8 cellular contexts compared by ENCODE assay signal in the genomic region with DNA sequence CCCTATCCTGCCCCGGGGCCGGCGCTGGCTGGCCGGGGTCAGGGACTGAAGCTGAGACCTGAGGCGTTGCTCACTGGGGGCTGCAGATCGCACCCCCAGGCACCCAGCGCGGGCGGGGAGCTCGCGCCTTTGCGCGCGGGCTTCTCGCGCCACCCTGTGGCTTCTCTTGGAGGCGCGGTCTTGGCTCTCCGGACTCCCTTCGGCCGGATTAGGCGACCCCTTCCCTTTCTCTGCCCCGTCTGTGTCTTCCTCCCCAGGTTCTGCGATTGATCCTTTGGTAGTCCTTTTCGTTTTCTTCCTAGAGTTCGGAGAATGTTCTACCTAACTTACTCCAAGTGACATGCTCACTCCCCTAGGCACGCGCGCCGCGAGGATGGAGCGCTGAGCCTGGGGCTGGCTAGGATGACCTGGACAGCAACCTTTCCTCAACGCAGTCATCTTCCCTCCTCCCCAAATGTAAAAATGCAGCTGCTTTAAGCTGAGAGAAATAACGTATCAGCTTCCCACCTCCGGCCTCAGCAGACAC. TPM values are rescaled to one million over a fixed set of nuclear protein-coding genes. Genes with fewer than 3 reads are reported as not detected.
DNase-seq lines count a peak whose midpoint lies in the region; ATAC-seq and TF ChIP-seq lines count a peak whose summit lies in the region.

No MANE protein-coding gene starts in this region.

- no peak overlapping the region for H3K9ac ChIP-seq in iPS-15b (ENCODE audit: low read depth, low read length)
- H3K9ac ChIP-seq in skeletal muscle satellite cell (ENCODE audit: low read depth, low read length), result no peak overlapping the region

- peaks cover 43% of the 10 kb centered on the region for H3K27me3 Mint-ChIP-seq in T-helper 1 cell treated with Interleukin-12 subunit alpha and Interleukin-12 subunit beta and Interleukin-4 antibody, amounts not matched to agents 30 μg/mL and 1 μg/mL, for 36 hours (ENCODE audit: low read depth)

- peak; percentile 74 for DNase-seq in astrocyte of the hippocampus (ENCODE audit: low read depth, low spot score)

- peaks cover 9% of the 10 kb centered on the region for H3K36me3 Mint-ChIP-seq in T-helper 1 cell treated with Interleukin-12 subunit alpha and Interleukin-12 subunit beta and Interleukin-4 antibody, amounts not matched to agents 30 μg/mL and 1 μg/mL, for 36 hours (ENCODE audit: low read depth)

- H3K4me1 ChIP-seq in DOHH2 (ENCODE audit: control insufficient read depth, low read length), result peaks cover 10% of the 10 kb centered on the region
- H3K4me1 ChIP-seq in iPS-15b (ENCODE audit: control insufficient read depth, insufficient read depth, low read length), result no peaks in the 10 kb centered on the region
- peaks cover 15% of the 10 kb centered on the region for H3K4me1 ChIP-seq in skeletal muscle satellite cell (ENCODE audit: control insufficient read depth, insufficient read depth, low read length)

- no peaks in the 10 kb centered on the region for H3K79me2 ChIP-seq in DOHH2 (ENCODE audit: control insufficient read depth, low read length)

- peaks cover 45% of the 10 kb centered on the region for H3K4me1 Mint-ChIP-seq in T-helper 1 cell treated with Interleukin-12 subunit alpha and Interleukin-12 subunit beta and Interleukin-4 antibody, amounts not matched to agents 30 μg/mL and 1 μg/mL, for 36 hours (ENCODE audit: low read depth)

- TF ChIP-seq CTCF in DOHH2 (IDR thresholded peaks at IDR 0.05; ENCODE audit: low read depth, low read length, poor library complexity, severe bottlenecking), result peak; percentile 86

- H3K4me2 ChIP-seq in DOHH2 (ENCODE audit: low read length), result peak overlapping the region; percentile 57
- H3K4me2 ChIP-seq in skeletal muscle satellite cell (ENCODE audit: low read length), result peak overlapping the region; percentile 87

- no peaks in the 10 kb centered on the region for H3K36me3 ChIP-seq in DOHH2 (ENCODE audit: control insufficient read depth, low read length)
- H3K36me3 ChIP-seq in iPS-15b (ENCODE audit: control insufficient read depth, insufficient read depth, low read length), result no peaks in the 10 kb centered on the region
- no peaks in the 10 kb centered on the region for H3K36me3 ChIP-seq in skeletal muscle satellite cell (ENCODE audit: insufficient read depth, low read length)

- H3K4me3 ChIP-seq in DOHH2 (ENCODE audit: low read length), result peak overlapping the region; percentile 54
- peak overlapping the region; percentile 64 for H3K4me3 ChIP-seq in iPS-15b (ENCODE audit: low read depth, low read length)
- peak overlapping the region; percentile 59 for H3K4me3 ChIP-seq in skeletal muscle satellite cell (ENCODE audit: low read length)

- ATAC-seq in HG03045 (IDR thresholded peaks at IDR 0.05; ENCODE audit: unreplicated experiment) (no peak), GM21515 (IDR thresholded peaks at IDR 0.05; ENCODE audit: unreplicated experiment) (no peak)

- H3K9me3 Mint-ChIP-seq in T-helper 1 cell treated with Interleukin-12 subunit alpha and Interleukin-12 subunit beta and Interleukin-4 antibody, amounts not matched to agents 30 μg/mL and 1 μg/mL, for 36 hours, result no peaks in the 10 kb centered on the region

- H3F3A ChIP-seq in DOHH2 (ENCODE audit: control insufficient read depth, insufficient read depth), result no peaks in the 10 kb centered on the region

- TF ChIP-seq RAD21 in Ishikawa (IDR thresholded peaks at IDR 0.05; ENCODE audit: low read depth), result peak; percentile 73

- H3K9me3 ChIP-seq in DOHH2 (ENCODE audit: control insufficient read depth, insufficient read depth, low read length), result no peaks in the 10 kb centered on the region
- H3K9me3 ChIP-seq in iPS-15b (ENCODE audit: control insufficient read depth, insufficient read depth, low read length), result no peaks in the 10 kb centered on the region
- H3K9me3 ChIP-seq in skeletal muscle satellite cell (replicated peaks; ENCODE audit: low read length), result no peaks in the 10 kb centered on the region

- H3K27ac ChIP-seq in DOHH2 (ENCODE audit: low read depth, low read length), result no peak overlapping the region

- H3K27me3 ChIP-seq in DOHH2 (ENCODE audit: control insufficient read depth, low read length), result peaks cover 78% of the 10 kb centered on the region
- peaks cover 93% of the 10 kb centered on the region for H3K27me3 ChIP-seq in iPS-15b (ENCODE audit: control insufficient read depth, insufficient read depth, low read length)
- peaks cover 88% of the 10 kb centered on the region for H3K27me3 ChIP-seq in skeletal muscle satellite cell (ENCODE audit: control insufficient read depth, insufficient read depth, low read length)

- peak overlapping the region; percentile 85 for H3K4me3 Mint-ChIP-seq in T-helper 1 cell treated with Interleukin-12 subunit alpha and Interleukin-12 subunit beta and Interleukin-4 antibody, amounts not matched to agents 30 μg/mL and 1 μg/mL, for 36 hours

- no peaks in the 10 kb centered on the region for H3K9me2 ChIP-seq in DOHH2 (replicated peaks; ENCODE audit: control insufficient read depth, low read length)

- peak overlapping the region; percentile 6 for H3K27ac Mint-ChIP-seq in T-helper 1 cell treated with Interleukin-12 subunit alpha and Interleukin-12 subunit beta and Interleukin-4 antibody, amounts not matched to agents 30 μg/mL and 1 μg/mL, for 36 hours

- no peak for TF ChIP-seq EP300 in Ishikawa (IDR thresholded peaks at IDR 0.05; ENCODE audit: borderline replicate concordance)

- 0 out of 2 replicates have a peak, but pooled peaks cover 3% of the 10 kb centered on the region for H4K20me1 ChIP-seq in DOHH2 (ENCODE audit: control insufficient read depth, insufficient read depth, low read depth, low read length)

TF ChIP-seq in Ishikawa, 13 proteins besides CTCF, POLR2A, EP300 and RAD21:
- TF ChIP-seq, protein P1, sequence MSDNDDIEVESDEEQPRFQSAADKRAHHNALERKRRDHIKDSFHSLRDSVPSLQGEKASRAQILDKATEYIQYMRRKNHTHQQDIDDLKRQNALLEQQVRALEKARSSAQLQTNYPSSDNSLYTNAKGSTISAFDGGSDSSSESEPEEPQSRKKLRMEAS (IDR thresholded peaks at IDR 0.05), result no peak
- peak; percentile 65 for TF ChIP-seq ZBTB7A (IDR thresholded peaks at IDR 0.05; ENCODE audit: low read depth)
- no peak for TF ChIP-seq CREB1 (IDR thresholded peaks at IDR 0.05; ENCODE audit: low read depth)
- no peak for TF ChIP-seq NFIC (IDR thresholded peaks at IDR 0.05)
- no peak for TF ChIP-seq FOXM1 (IDR thresholded peaks at IDR 0.05; ENCODE audit: borderline replicate concordance, low read depth)

RNA-seq across cellular contexts. Expression of a gene that starts 0.5 kb away (rescaled TPM):
- under 0.01 TPM in 1 of 2 replicates, not detected in the other for total RNA-seq in skeletal muscle satellite cell (2012; rRNA removed)

RNA-seq across cellular contexts. Expression of a gene that starts 1.3 kb away (rescaled TPM):
- not detected in 2 replicates for total RNA-seq in skeletal muscle satellite cell (2012; rRNA removed)

RNA-seq across cellular contexts. Expression of a gene that starts 33.3 kb away (rescaled TPM):
- total RNA-seq in skeletal muscle satellite cell (2012; rRNA removed), result 0.22 and 1.8 TPM in 2 replicates

RNA-seq across cellular contexts. Expression of a gene that starts 43.5 kb away (rescaled TPM):
- total RNA-seq in skeletal muscle satellite cell (2012; rRNA removed), result not detected in 2 replicates
